In genomic region chr11:82682003-82682751, GRCh38 we compare ENCODE assay signal across 9 cellular contexts. TPM values are rescaled to one million over a fixed set of nuclear protein-coding genes. Genes with fewer than 3 reads are reported as not detected.
A peak's percentile ranks its signal among the peaks of the same experiment; 100 is the strongest.
DNase-seq lines count a peak whose midpoint lies in the region; ATAC-seq, FAIRE-seq and TF ChIP-seq lines count a peak whose summit lies in the region.
"Had no signal": no experiment of that assay in that cellular context is flagged by ENCODE, and none has a peak within 500 bp of the region (broad histone marks: within the 10 kb centered on the region; RNA-seq: fewer than 3 reads in every experiment).

No MANE protein-coding gene starts in this region.

- no peaks in the 10 kb centered on the region for H3K36me3 ChIP-seq in WERI-Rb-1
- no peaks in the 10 kb centered on the region for H3K36me3 ChIP-seq in heart left ventricle
- H3K36me3 ChIP-seq in sigmoid colon, result no peaks in the 10 kb centered on the region
- H3K36me3 ChIP-seq: SJSA1 had no signal

- H3K9me3 ChIP-seq in WERI-Rb-1 (ENCODE audit: severe bottlenecking), result peaks cover 8% of the 10 kb centered on the region
- H3K9me3 ChIP-seq in heart left ventricle, result peaks cover 0 to 4% (median 0%) of the 10 kb centered on the region in 12 donors
- H3K9me3 ChIP-seq in sigmoid colon, result no peaks in the 10 kb centered on the region
- H3K9me3 ChIP-seq: SJSA1 had no signal

- no peak overlapping the region for H3K27ac ChIP-seq in WERI-Rb-1
- no peak overlapping the region for H3K27ac ChIP-seq in heart left ventricle
- H3K27ac ChIP-seq in sigmoid colon, result no peak overlapping the region
- H3K27ac ChIP-seq: SJSA1 had no signal

- intact Hi-C loops in heart left ventricle (cut with DNase I) (loop anchor here in 3 of 10 donors (10.0 kb wide), 3 partner anchors 563 to 1143 kb away; no protein-coding TSS in a partner anchor), sigmoid colon (cut with DNase I) (loop anchor here (10.0 kb wide), 1 partner anchor 1037 kb away; no protein-coding TSS in a partner anchor)

- TF ChIP-seq CTCF in WERI-Rb-1 (IDR thresholded peaks at IDR 0.05; ENCODE audit: low read depth, low read length), result peak; percentile 41; the same call in 1 of the 2 replicates
- TF ChIP-seq CTCF in heart left ventricle (IDR thresholded peaks at IDR 0.05), result peak; percentile 44 to 70 (median 59)
- TF ChIP-seq CTCF in sigmoid colon (IDR thresholded peaks at IDR 0.05), result peak in 3 of 4 experiments; percentile 53 to 58 (median 56)

- ATAC-seq in HG02852 (IDR thresholded peaks at IDR 0.05; ENCODE audit: unreplicated experiment), result peak; percentile 83
- ATAC-seq in heart left ventricle, result peak in 3 of 4 donors; percentile 79 to 87 (median 85)

- DNase-seq in AG20443 (ENCODE audit: low spot score) (peak; percentile 70), GM12891 (ENCODE audit: insufficient read length, low spot score) (no peak), NCI-H1092 treated with DMSO at 0.1 percent for 48 hours (lab: John Stamatoyannopoulos, UW) (peak; percentile 52), WERI-Rb-1 (peak; percentile 38), heart left ventricle (peak in 2 of 5 donors; percentile 12 to 19), sigmoid colon (no peak)
- DNase-seq in stimulated activated CD8-positive, alpha-beta memory T cell treated with anti-CD3 and anti-CD28 coated beads, Interleukin-4, amount 100 ng/mL, for 48 hours, result no peak

- TF ChIP-seq EP300 in sigmoid colon (IDR thresholded peaks at IDR 0.05), result no peak

- no peak for TF ChIP-seq POLR2A in GM12891 (IDR thresholded peaks at IDR 0.05; ENCODE audit: low read depth, low read length)
- TF ChIP-seq POLR2A in heart left ventricle (IDR thresholded peaks at IDR 0.05), result no peak
- TF ChIP-seq POLR2A in sigmoid colon (IDR thresholded peaks at IDR 0.05), result no peak

- 19 to 21% (median 20%) methylated on average over 6 of the region's 6 CpGs for WGBS in heart left ventricle, 4 donors
- 16 to 21% methylated on average over 6 of the region's 6 CpGs for WGBS in sigmoid colon, 2 donors

- no peaks in the 10 kb centered on the region for H3K27me3 ChIP-seq in WERI-Rb-1 (ENCODE audit: insufficient read depth, low read depth, severe bottlenecking)
- peaks cover 0 to 9% (median 3%) of the 10 kb centered on the region in 9 donors for H3K27me3 ChIP-seq in heart left ventricle
- no peaks in the 10 kb centered on the region for H3K27me3 ChIP-seq in sigmoid colon
- H3K27me3 ChIP-seq: SJSA1 had no signal

- H3K4me1 ChIP-seq in heart left ventricle (no peaks in the 10 kb centered on the region), sigmoid colon (no peaks in the 10 kb centered on the region)
- H3K4me1 ChIP-seq: SJSA1 had no signal

- H3K4me3 ChIP-seq in WERI-Rb-1 (ENCODE audit: low read depth, low read length) (no peak overlapping the region), heart left ventricle (no peak overlapping the region), sigmoid colon (no peak overlapping the region)
- H3K4me3 ChIP-seq: SJSA1 had no signal

- peak; percentile 91 for FAIRE-seq in GM12891 (lab: Jason Lieb, UNC)

TF ChIP-seq in GM12891, 5 proteins besides CTCF, POLR2A, EP300 and RAD21:
- no peak for TF ChIP-seq POLR2AphosphoS5 (IDR thresholded peaks at IDR 0.05; ENCODE audit: low read depth, low read length)

RNA-seq across cellular contexts. Expression of gene FAM181B, which starts 51.5 kb away (rescaled TPM):
- polyA plus RNA-seq in GM12891 (2012; ENCODE audit: low read depth, missing spikeins), result not detected
- total RNA-seq in heart left ventricle (under 1 TPM in 6 of 9 donors, not detected in 3; 0.07 to 0.35 (median 0.14) TPM), sigmoid colon (1 to 10 TPM in 1 of 4 donors, under 1 TPM in 3; 0.83 to 1.4 (median 0.97) TPM)
- polyA plus RNA-seq in heart left ventricle (under 1 TPM; 0.06 to 0.11 TPM), sigmoid colon (under 1 TPM; under 0.01 to 0.34 (median 0.23) TPM)

Comparison
In these comparisons a context has a peak if more than half of its experiments do, and no peak if none do; other contexts are left out.
1. DNase-seq: peak in AG20443 (single experiment), NCI-H1092 treated with DMSO at 0.1 percent for 48 hours (single experiment) and WERI-Rb-1 (single experiment); none in GM12891 (single experiment), sigmoid colon (single experiment) and stimulated activated CD8-positive, alpha-beta memory T cell treated with anti-CD3 and anti-CD28 coated beads, Interleukin-4, amount 100 ng/mL, for 48 hours (single experiment).
2. Peak in every context shown above with its lines, with median percentiles within 50 percentile points of each other: CTCF ChIP-seq.